ENCODE assay signal across 1 cellular context in the genomic region with DNA sequence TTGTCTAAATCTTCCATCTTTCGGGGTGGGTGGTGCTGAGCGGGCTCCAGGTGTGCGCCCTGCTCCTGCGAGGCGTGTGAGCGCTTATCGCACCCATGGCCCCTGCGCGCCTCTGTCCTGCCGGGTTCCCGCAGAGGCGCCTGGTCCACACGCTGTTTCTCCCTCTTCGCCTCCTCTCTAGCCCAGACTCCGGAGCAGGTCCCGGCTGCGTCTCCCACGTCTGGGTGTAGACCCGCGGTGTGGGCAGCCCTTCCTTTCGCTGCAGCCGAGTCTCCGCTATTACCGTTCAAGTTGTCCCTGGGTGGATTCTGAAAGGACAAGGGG.
A peak's percentile ranks its signal among the peaks of the same experiment; 100 is the strongest.
TF ChIP-seq lines count a peak whose summit lies in the region.

No MANE protein-coding gene starts in this region.

TF ChIP-seq in H1, 55 proteins besides CTCF, POLR2A, EP300 and RAD21:
- peak; percentile 47 for TF ChIP-seq RNF2 (IDR thresholded peaks at IDR 0.05; ENCODE audit: borderline replicate concordance, low read depth, low read length, missing control alignments, poor library complexity, severe bottlenecking)
- TF ChIP-seq, protein P1, sequence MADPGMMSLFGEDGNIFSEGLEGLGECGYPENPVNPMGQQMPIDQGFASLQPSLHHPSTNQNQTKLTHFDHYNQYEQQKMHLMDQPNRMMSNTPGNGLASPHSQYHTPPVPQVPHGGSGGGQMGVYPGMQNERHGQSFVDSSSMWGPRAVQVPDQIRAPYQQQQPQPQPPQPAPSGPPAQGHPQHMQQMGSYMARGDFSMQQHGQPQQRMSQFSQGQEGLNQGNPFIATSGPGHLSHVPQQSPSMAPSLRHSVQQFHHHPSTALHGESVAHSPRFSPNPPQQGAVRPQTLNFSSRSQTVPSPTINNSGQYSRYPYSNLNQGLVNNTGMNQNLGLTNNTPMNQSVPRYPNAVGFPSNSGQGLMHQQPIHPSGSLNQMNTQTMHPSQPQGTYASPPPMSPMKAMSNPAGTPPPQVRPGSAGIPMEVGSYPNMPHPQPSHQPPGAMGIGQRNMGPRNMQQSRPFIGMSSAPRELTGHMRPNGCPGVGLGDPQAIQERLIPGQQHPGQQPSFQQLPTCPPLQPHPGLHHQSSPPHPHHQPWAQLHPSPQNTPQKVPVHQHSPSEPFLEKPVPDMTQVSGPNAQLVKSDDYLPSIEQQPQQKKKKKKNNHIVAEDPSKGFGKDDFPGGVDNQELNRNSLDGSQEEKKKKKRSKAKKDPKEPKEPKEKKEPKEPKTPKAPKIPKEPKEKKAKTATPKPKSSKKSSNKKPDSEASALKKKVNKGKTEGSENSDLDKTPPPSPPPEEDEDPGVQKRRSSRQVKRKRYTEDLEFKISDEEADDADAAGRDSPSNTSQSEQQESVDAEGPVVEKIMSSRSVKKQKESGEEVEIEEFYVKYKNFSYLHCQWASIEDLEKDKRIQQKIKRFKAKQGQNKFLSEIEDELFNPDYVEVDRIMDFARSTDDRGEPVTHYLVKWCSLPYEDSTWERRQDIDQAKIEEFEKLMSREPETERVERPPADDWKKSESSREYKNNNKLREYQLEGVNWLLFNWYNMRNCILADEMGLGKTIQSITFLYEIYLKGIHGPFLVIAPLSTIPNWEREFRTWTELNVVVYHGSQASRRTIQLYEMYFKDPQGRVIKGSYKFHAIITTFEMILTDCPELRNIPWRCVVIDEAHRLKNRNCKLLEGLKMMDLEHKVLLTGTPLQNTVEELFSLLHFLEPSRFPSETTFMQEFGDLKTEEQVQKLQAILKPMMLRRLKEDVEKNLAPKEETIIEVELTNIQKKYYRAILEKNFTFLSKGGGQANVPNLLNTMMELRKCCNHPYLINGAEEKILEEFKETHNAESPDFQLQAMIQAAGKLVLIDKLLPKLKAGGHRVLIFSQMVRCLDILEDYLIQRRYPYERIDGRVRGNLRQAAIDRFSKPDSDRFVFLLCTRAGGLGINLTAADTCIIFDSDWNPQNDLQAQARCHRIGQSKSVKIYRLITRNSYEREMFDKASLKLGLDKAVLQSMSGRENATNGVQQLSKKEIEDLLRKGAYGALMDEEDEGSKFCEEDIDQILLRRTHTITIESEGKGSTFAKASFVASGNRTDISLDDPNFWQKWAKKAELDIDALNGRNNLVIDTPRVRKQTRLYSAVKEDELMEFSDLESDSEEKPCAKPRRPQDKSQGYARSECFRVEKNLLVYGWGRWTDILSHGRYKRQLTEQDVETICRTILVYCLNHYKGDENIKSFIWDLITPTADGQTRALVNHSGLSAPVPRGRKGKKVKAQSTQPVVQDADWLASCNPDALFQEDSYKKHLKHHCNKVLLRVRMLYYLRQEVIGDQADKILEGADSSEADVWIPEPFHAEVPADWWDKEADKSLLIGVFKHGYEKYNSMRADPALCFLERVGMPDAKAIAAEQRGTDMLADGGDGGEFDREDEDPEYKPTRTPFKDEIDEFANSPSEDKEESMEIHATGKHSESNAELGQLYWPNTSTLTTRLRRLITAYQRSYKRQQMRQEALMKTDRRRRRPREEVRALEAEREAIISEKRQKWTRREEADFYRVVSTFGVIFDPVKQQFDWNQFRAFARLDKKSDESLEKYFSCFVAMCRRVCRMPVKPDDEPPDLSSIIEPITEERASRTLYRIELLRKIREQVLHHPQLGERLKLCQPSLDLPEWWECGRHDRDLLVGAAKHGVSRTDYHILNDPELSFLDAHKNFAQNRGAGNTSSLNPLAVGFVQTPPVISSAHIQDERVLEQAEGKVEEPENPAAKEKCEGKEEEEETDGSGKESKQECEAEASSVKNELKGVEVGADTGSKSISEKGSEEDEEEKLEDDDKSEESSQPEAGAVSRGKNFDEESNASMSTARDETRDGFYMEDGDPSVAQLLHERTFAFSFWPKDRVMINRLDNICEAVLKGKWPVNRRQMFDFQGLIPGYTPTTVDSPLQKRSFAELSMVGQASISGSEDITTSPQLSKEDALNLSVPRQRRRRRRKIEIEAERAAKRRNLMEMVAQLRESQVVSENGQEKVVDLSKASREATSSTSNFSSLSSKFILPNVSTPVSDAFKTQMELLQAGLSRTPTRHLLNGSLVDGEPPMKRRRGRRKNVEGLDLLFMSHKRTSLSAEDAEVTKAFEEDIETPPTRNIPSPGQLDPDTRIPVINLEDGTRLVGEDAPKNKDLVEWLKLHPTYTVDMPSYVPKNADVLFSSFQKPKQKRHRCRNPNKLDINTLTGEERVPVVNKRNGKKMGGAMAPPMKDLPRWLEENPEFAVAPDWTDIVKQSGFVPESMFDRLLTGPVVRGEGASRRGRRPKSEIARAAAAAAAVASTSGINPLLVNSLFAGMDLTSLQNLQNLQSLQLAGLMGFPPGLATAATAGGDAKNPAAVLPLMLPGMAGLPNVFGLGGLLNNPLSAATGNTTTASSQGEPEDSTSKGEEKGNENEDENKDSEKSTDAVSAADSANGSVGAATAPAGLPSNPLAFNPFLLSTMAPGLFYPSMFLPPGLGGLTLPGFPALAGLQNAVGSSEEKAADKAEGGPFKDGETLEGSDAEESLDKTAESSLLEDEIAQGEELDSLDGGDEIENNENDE (IDR thresholded peaks at IDR 0.05; ENCODE audit: insufficient replicate concordance, low read length), result no peak
- TF ChIP-seq, protein P2, sequence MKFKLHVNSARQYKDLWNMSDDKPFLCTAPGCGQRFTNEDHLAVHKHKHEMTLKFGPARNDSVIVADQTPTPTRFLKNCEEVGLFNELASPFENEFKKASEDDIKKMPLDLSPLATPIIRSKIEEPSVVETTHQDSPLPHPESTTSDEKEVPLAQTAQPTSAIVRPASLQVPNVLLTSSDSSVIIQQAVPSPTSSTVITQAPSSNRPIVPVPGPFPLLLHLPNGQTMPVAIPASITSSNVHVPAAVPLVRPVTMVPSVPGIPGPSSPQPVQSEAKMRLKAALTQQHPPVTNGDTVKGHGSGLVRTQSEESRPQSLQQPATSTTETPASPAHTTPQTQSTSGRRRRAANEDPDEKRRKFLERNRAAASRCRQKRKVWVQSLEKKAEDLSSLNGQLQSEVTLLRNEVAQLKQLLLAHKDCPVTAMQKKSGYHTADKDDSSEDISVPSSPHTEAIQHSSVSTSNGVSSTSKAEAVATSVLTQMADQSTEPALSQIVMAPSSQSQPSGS (IDR thresholded peaks at IDR 0.05; ENCODE audit: low read length), result no peak
- peak; percentile 53 for TF ChIP-seq KDM4A (IDR thresholded peaks at IDR 0.05; ENCODE audit: low read depth, low read length, severe bottlenecking)
- TF ChIP-seq SIX5 (IDR thresholded peaks at IDR 0.05; ENCODE audit: low read depth, low read length), result no peak
- peak; percentile 89 for TF ChIP-seq SUZ12 (IDR thresholded peaks at IDR 0.05; ENCODE audit: low read length)
- TF ChIP-seq EZH2 (IDR thresholded peaks at IDR 0.05; ENCODE audit: low read depth, low read length, severe bottlenecking), result peak; percentile 84
- TF ChIP-seq, protein P3, sequence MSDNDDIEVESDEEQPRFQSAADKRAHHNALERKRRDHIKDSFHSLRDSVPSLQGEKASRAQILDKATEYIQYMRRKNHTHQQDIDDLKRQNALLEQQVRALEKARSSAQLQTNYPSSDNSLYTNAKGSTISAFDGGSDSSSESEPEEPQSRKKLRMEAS (IDR thresholded peaks at IDR 0.05), result 0 out of 2 replicates have a peak, but pooled peaks have one; percentile 3
- TF ChIP-seq, protein P4, sequence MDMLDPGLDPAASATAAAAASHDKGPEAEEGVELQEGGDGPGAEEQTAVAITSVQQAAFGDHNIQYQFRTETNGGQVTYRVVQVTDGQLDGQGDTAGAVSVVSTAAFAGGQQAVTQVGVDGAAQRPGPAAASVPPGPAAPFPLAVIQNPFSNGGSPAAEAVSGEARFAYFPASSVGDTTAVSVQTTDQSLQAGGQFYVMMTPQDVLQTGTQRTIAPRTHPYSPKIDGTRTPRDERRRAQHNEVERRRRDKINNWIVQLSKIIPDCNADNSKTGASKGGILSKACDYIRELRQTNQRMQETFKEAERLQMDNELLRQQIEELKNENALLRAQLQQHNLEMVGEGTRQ (IDR thresholded peaks at IDR 0.05; ENCODE audit: low read length), result no peak
- no peak for TF ChIP-seq KDM5A (IDR thresholded peaks at IDR 0.05; ENCODE audit: low read length)
- no peak for TF ChIP-seq TAF1 (IDR thresholded peaks at IDR 0.05; ENCODE audit: low read depth, low read length)
